Comparison of ENCODE assay signal across 9 cellular contexts in the genomic region with DNA sequence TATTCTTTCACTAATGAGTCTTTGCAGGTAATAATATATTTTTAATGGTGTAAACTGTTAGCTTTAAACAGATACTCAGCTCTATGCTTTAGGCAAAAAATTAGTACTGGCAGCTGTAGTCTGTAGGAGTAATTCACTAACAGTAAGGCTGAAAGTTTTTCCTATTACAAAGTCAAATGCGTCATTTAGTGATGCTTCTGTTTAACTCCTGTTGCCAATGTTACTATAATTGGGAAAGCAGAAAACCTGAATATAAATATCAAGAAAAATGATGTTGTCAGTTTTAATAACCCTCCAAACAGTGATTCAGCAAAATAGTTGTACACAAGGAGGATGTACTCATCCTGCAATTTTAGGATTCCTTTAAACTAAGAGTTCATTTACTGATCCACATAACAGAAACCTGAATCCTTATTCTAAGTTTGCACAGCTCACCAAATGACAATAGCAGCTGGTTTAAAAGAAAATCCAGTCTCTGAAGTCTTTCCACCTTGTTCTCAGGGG. TPM values are rescaled to one million over a fixed set of nuclear protein-coding genes. Genes with fewer than 3 reads are reported as not detected.
DNase-seq lines count a peak whose midpoint lies in the region; ATAC-seq and TF ChIP-seq lines count a peak whose summit lies in the region.
"Had no signal": no experiment of that assay in that cellular context is flagged by ENCODE, and none has a peak within 500 bp of the region (broad histone marks: within the 10 kb centered on the region; RNA-seq: fewer than 3 reads in every experiment).

No MANE protein-coding gene starts in this region.

- no peaks in the 10 kb centered on the region for H3K27me3 Mint-ChIP-seq in activated T-cell treated with anti-CD3 and anti-CD28 coated beads, Interleukin-2, amount 50 U/mL, for 4 hours (ENCODE audit: low read depth)
- H3K27me3 Mint-ChIP-seq in activated CD4-positive, alpha-beta memory T cell treated with anti-CD3 and anti-CD28 coated beads, Interleukin-2, amount 10 ng/mL, durations not matched to agents 7 days and 5 days: no peaks in the 10 kb centered on the region
- H3K27me3 Mint-ChIP-seq in type B pancreatic cell: no peaks in the 10 kb centered on the region

- no peaks in the 10 kb centered on the region for H3K9me3 Mint-ChIP-seq in activated T-cell treated with anti-CD3 and anti-CD28 coated beads, Interleukin-2, amount 50 U/mL, for 4 hours
- peaks cover 3% of the 10 kb centered on the region for H3K9me3 Mint-ChIP-seq in activated CD4-positive, alpha-beta memory T cell treated with anti-CD3 and anti-CD28 coated beads, Interleukin-2, amount 10 ng/mL, durations not matched to agents 7 days and 5 days
- no peaks in the 10 kb centered on the region for H3K9me3 Mint-ChIP-seq in type B pancreatic cell

- no peaks in the 10 kb centered on the region for H3K9me3 ChIP-seq in iPS-18a (ENCODE audit: control insufficient read depth, low read depth, low read length)
- H3K9me3 ChIP-seq in thymus (ENCODE audit: control insufficient read depth): no peaks in the 10 kb centered on the region

- H3K36me3 Mint-ChIP-seq in activated T-cell treated with anti-CD3 and anti-CD28 coated beads, Interleukin-2, amount 50 U/mL, for 4 hours (ENCODE audit: insufficient read depth): peaks cover 12% of the 10 kb centered on the region
- H3K36me3 Mint-ChIP-seq in activated CD4-positive, alpha-beta memory T cell treated with anti-CD3 and anti-CD28 coated beads, Interleukin-2, amount 10 ng/mL, durations not matched to agents 7 days and 5 days (ENCODE audit: low read depth): peaks cover 60% of the 10 kb centered on the region
- peaks cover 17% of the 10 kb centered on the region for H3K36me3 Mint-ChIP-seq in type B pancreatic cell

- peak overlapping the region; percentile 95 for H3K4me3 Mint-ChIP-seq in activated T-cell treated with anti-CD3 and anti-CD28 coated beads, Interleukin-2, amount 50 U/mL, for 4 hours
- no peak overlapping the region for H3K4me3 Mint-ChIP-seq in activated CD4-positive, alpha-beta memory T cell treated with anti-CD3 and anti-CD28 coated beads, Interleukin-2, amount 10 ng/mL, durations not matched to agents 7 days and 5 days
- no peak overlapping the region for H3K4me3 Mint-ChIP-seq in type B pancreatic cell
- H3K4me3 Mint-ChIP-seq: CD14-positive monocyte had no signal

- ATAC-seq in activated T-cell treated with anti-CD3 and anti-CD28 coated beads, Interleukin-2, amount 50 U/mL, for 4 hours: no peak

- H3K27ac Mint-ChIP-seq in activated CD4-positive, alpha-beta memory T cell treated with anti-CD3 and anti-CD28 coated beads, Interleukin-2, amount 10 ng/mL, durations not matched to agents 7 days and 5 days: peak overlapping the region; percentile 67
- H3K27ac Mint-ChIP-seq in type B pancreatic cell: no peak overlapping the region

- no peak overlapping the region for H3K9ac ChIP-seq in iPS-18a (ENCODE audit: low read length)

- H3K27ac ChIP-seq in iPS-18a (ENCODE audit: low read length) (no peak overlapping the region), thymus (ENCODE audit: low read depth) (peak overlapping the region; percentile 18)

- peak overlapping the region; percentile 21 for H3K4me3 ChIP-seq in iPS-18a (ENCODE audit: low read length)
- no peak overlapping the region for H3K4me3 ChIP-seq in thymus (ENCODE audit: low read length)

- peaks cover 20% of the 10 kb centered on the region for H3K4me1 ChIP-seq in iPS-18a (ENCODE audit: control insufficient read depth, low read depth, low read length)
- H3K4me1 ChIP-seq in thymus (ENCODE audit: control insufficient read depth, insufficient read depth, low read length): peaks cover 20% of the 10 kb centered on the region

- no peak for TF ChIP-seq CTCF in type B pancreatic cell (conservative IDR thresholded peaks at IDR 0.05)

- POLR2A ChIA-PET in activated CD4-positive, alpha-beta memory T cell treated with anti-CD3 and anti-CD28 coated beads, Interleukin-2, amount 10 ng/mL, durations not matched to agents 7 days and 5 days (lab: Charles Lee): interaction anchor here (1.5 to 1.8 kb wide), 4 partner anchors 11 to 17 kb away, joined by 3 to 23 read pairs (median 7); no protein-coding TSS in a partner anchor

- H3K36me3 ChIP-seq in iPS-18a (ENCODE audit: control insufficient read depth, low read depth, low read length): no peaks in the 10 kb centered on the region
- H3K36me3 ChIP-seq in thymus (ENCODE audit: control insufficient read depth, insufficient read depth): no peaks in the 10 kb centered on the region

- peaks cover 78% of the 10 kb centered on the region for H3K4me1 Mint-ChIP-seq in activated T-cell treated with anti-CD3 and anti-CD28 coated beads, Interleukin-2, amount 50 U/mL, for 4 hours (ENCODE audit: low read depth)
- peaks cover 76% of the 10 kb centered on the region for H3K4me1 Mint-ChIP-seq in activated CD4-positive, alpha-beta memory T cell treated with anti-CD3 and anti-CD28 coated beads, Interleukin-2, amount 10 ng/mL, durations not matched to agents 7 days and 5 days
- H3K4me1 Mint-ChIP-seq in type B pancreatic cell (ENCODE audit: unreplicated experiment): peaks cover 36% of the 10 kb centered on the region

- no peak for DNase-seq in activated T-cell treated with anti-CD3 and anti-CD28 coated beads, Interleukin-2, amount 50 U/mL, for 4 hours
- DNase-seq in activated T-cell treated with anti-CD3 and anti-CD28 coated beads, Interleukin-2, amount 50 U/mL, for 48 hours: no peak
- DNase-seq in activated CD4-positive, alpha-beta memory T cell treated with anti-CD3 and anti-CD28 coated beads, Interleukin-2, amount 10 ng/mL, durations not matched to agents 7 days and 5 days: no peak
- DNase-seq in type B pancreatic cell (ENCODE audit: extremely low spot score, unreplicated experiment) (no peak), NCI-H2107 treated with DMSO at 0.1 percent for 48 hours (lab: John Stamatoyannopoulos, UW; ENCODE audit: unreplicated experiment) (no peak), HPDE6-E6E7 (ENCODE audit: extremely low spot score) (no peak)

- H3K27me3 ChIP-seq in iPS-18a (ENCODE audit: control insufficient read depth, insufficient read depth, low read length) (peaks cover 14% of the 10 kb centered on the region), thymus (ENCODE audit: control insufficient read depth, insufficient read depth) (no peaks in the 10 kb centered on the region)

- CTCF ChIA-PET in activated CD4-positive, alpha-beta memory T cell treated with anti-CD3 and anti-CD28 coated beads, Interleukin-2, amount 10 ng/mL, durations not matched to agents 7 days and 5 days (lab: Charles Lee): interaction anchor here (0.9 to 1.5 kb wide), 3 partner anchors 12 to 69 kb away, joined by 3 to 6 read pairs (median 3); no protein-coding TSS in a partner anchor

- 93% methylated on average over 1 of the region's 1 CpG for WGBS in thymus

RNA-seq across cellular contexts. Expression of gene CDR2, which starts 4.3 kb away (rescaled TPM):
- 10 to 100 TPM; 29.0 to 37.5 (median 35.1) TPM for total RNA-seq in activated T-cell treated with anti-CD3 and anti-CD28 coated beads, Interleukin-2, amount 50 U/mL, for 4 hours
- 10 to 100 TPM; 43.1 to 43.9 TPM for total RNA-seq in activated CD4-positive, alpha-beta memory T cell treated with anti-CD3 and anti-CD28 coated beads, Interleukin-2, amount 10 ng/mL, durations not matched to agents 7 days and 5 days
- polyA plus RNA-seq in thymus: 27.3 TPM
- total RNA-seq in type B pancreatic cell (ENCODE audit: low replicate concordance): 17.9 and 18.9 TPM in 2 replicates
